In genomic region chr10:50512743-50513416, GRCh38 we compare ENCODE assay signal across 8 cellular contexts.
DNase-seq lines count a peak whose midpoint lies in the region; ATAC-seq and TF ChIP-seq lines count a peak whose summit lies in the region.

No MANE protein-coding gene starts in this region.

- ATAC-seq in GM21786 (IDR thresholded peaks at IDR 0.05; ENCODE audit: unreplicated experiment): peak; percentile 39
- peak; percentile 76 for ATAC-seq in naive thymus-derived CD4-positive, alpha-beta T cell

- CTCF ChIA-PET in naive thymus-derived CD4-positive, alpha-beta T cell (lab: Charles Lee): interaction anchor here (1.2 kb wide), 1 partner anchor 9 kb away, joined by 3 read pairs; no protein-coding TSS in a partner anchor

- peak overlapping the region in 9 of 10 donors; percentile 50 to 74 (median 62) for H3K4me3 Mint-ChIP-seq in naive thymus-derived CD4-positive, alpha-beta T cell

- H3K4me3 ChIP-seq in KMS-11 (IDR thresholded peaks at IDR 0.05; ENCODE audit: insufficient read depth, low read depth, low read length): no peak overlapping the region
- H3K4me3 ChIP-seq in naive thymus-derived CD4-positive, alpha-beta T cell (ENCODE audit: low read length): peak overlapping the region; percentile 26
- no peak overlapping the region for H3K4me3 ChIP-seq in foreskin fibroblast (ENCODE audit: low read depth in 1 of 2, low read length in 2 of 2)
- H3K4me3 ChIP-seq in thyroid gland (replicated peaks in 1 of 3): no peak overlapping the region

- peaks cover 9 to 33% (median 14%) of the 10 kb centered on the region in 5 donors for H3K36me3 Mint-ChIP-seq in naive thymus-derived CD4-positive, alpha-beta T cell

- H3K27me3 ChIP-seq in KMS-11 (ENCODE audit: insufficient read depth, low read depth): no peaks in the 10 kb centered on the region
- no peaks in the 10 kb centered on the region for H3K27me3 ChIP-seq in naive thymus-derived CD4-positive, alpha-beta T cell (ENCODE audit: control insufficient read depth in 2 of 2, insufficient read depth in 2 of 2, low read length in 2 of 2)
- H3K27me3 ChIP-seq in thyroid gland: no peaks in the 10 kb centered on the region

- no peak overlapping the region for H2AFZ ChIP-seq in KMS-11 (ENCODE audit: low read depth)

- TF ChIP-seq POLR2A in thyroid gland (IDR thresholded peaks at IDR 0.05): no peak

- H3K27me3 Mint-ChIP-seq in naive thymus-derived CD4-positive, alpha-beta T cell: no peaks in the 10 kb centered on the region

- H3K79me2 ChIP-seq in KMS-11 (ENCODE audit: insufficient read depth, low read depth): peaks cover 3% of the 10 kb centered on the region; the same call in 1 of the 2 replicates

- H3K4me1 Mint-ChIP-seq in naive thymus-derived CD4-positive, alpha-beta T cell: peaks cover 21 to 87% (median 81%) of the 10 kb centered on the region in 7 donors

- whole genome bisulfite sequencing in thyroid gland, 2 donors: 93 to 100% methylated on average over 3 of the region's 3 CpGs

- peak overlapping the region; percentile 37; the same call in 1 of the 2 replicates for H3K27ac ChIP-seq in KMS-11
- no peak overlapping the region for H3K27ac ChIP-seq in naive thymus-derived CD4-positive, alpha-beta T cell (ENCODE audit: low read depth, low read length)
- H3K27ac ChIP-seq in thyroid gland: no peak overlapping the region

- no peaks in the 10 kb centered on the region for H4K20me1 ChIP-seq in KMS-11 (ENCODE audit: insufficient read depth)

- H3K36me3 ChIP-seq in KMS-11 (ENCODE audit: insufficient read depth): no peaks in the 10 kb centered on the region
- no peaks in the 10 kb centered on the region for H3K36me3 ChIP-seq in naive thymus-derived CD4-positive, alpha-beta T cell (ENCODE audit: control insufficient read depth in 2 of 3, insufficient read depth in 3 of 3, low read length in 3 of 3)
- no peaks in the 10 kb centered on the region for H3K36me3 ChIP-seq in thyroid gland

- TF ChIP-seq CTCF in KMS-11 (conservative IDR thresholded peaks at IDR 0.05; ENCODE audit: low read depth, low read length): no peak
- no peak for TF ChIP-seq CTCF in foreskin fibroblast (IDR thresholded peaks at IDR 0.05; ENCODE audit: low read depth, low read length)
- no peak for TF ChIP-seq CTCF in thyroid gland (IDR thresholded peaks at IDR 0.05)

- H3K4me2 ChIP-seq in KMS-11: peak overlapping the region; percentile 76

- peak overlapping the region in 8 of 9 donors; percentile 7 to 68 (median 42) for H3K27ac Mint-ChIP-seq in naive thymus-derived CD4-positive, alpha-beta T cell

- H3K9me3 Mint-ChIP-seq in naive thymus-derived CD4-positive, alpha-beta T cell: no peaks in the 10 kb centered on the region

- DNase-seq in NOMO-1 treated with DMSO at 0.1 percent for 48 hours (lab: John Stamatoyannopoulos, UW; ENCODE audit: unreplicated experiment) (peak; percentile 5), NOMO-1 treated with dmso at 0.1 percent for 144 hours (lab: John Stamatoyannopoulos, UW; ENCODE audit: unreplicated experiment) (no peak), foreskin fibroblast (no peak), NCI-H2196 (lab: John Stamatoyannopoulos, UW; ENCODE audit: unreplicated experiment) (no peak), thyroid gland (no peak)
- DNase-seq in naive thymus-derived CD4-positive, alpha-beta T cell: peak in 6 of 9 donors; percentile 2 to 41 (median 21)

- H3K9ac ChIP-seq in KMS-11: no peak overlapping the region

- POLR2A ChIA-PET in naive thymus-derived CD4-positive, alpha-beta T cell (lab: Charles Lee): no interaction called here

- H3K4me1 ChIP-seq in KMS-11 (ENCODE audit: low read depth, poor library complexity, severe bottlenecking): peaks cover 46% of the 10 kb centered on the region
- peaks cover 9 to 44% of the 10 kb centered on the region in 2 donors for H3K4me1 ChIP-seq in naive thymus-derived CD4-positive, alpha-beta T cell (ENCODE audit: control insufficient read depth in 2 of 2, insufficient read depth in 2 of 2, low read length in 2 of 2)
- peaks cover 7 to 13% of the 10 kb centered on the region in 2 donors for H3K4me1 ChIP-seq in thyroid gland

- no peaks in the 10 kb centered on the region for H3K9me3 ChIP-seq in naive thymus-derived CD4-positive, alpha-beta T cell (ENCODE audit: control insufficient read depth in 2 of 3, low read length in 3 of 3)
- no peaks in the 10 kb centered on the region for H3K9me3 ChIP-seq in thyroid gland

- intact Hi-C loops in naive thymus-derived CD4-positive, alpha-beta T cell (cut with micrococcal nuclease): loop anchor here in 1 of 2 donors (2.0 to 5.0 kb wide), 3 partner anchors 96 to 124 kb away; partner anchors contain the start of gene SGMS1
- intact Hi-C loops in thyroid gland (cut with DNase I): no loop called here

Comparison
In these comparisons a context has a peak if more than half of its experiments do, and no peak if none do; other contexts are left out.
1. DNase-seq: peak in NOMO-1 treated with DMSO at 0.1 percent for 48 hours (single experiment) and naive thymus-derived CD4-positive, alpha-beta T cell (6 of 9); none in NOMO-1 treated with dmso at 0.1 percent for 144 hours (single experiment), foreskin fibroblast (0 of 2), NCI-H2196 (single experiment) and thyroid gland (0 of 2).